8 cellular contexts compared by ENCODE assay signal in the genomic region with DNA sequence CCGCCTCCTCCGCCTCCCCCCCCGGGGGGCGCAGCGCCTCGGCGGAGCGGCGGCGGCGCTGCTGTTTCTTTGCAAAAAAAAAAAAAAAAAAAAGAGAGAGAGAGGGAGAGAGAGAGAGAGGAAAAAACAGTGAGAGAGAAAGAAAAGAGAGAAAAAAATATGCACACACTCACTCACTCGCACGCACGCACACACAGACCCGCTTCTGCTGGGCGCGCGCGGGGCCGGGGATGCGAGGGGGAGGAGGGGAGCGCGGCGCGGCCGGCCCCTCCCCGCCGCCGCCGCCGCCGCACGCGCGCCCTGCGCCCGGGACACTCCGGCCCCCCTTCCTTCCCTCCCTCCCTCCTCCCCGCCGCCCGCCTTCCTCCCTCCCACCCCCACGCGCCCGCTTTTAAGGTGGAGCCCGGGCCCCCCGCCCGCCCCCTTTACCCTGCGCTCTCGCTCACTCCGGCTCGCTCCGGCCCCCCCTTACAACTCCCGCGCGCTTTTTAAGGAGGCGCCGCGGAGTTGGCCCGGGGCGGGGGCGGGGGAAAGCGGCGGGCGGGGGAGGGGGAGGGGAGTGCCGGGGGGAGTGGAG. TPM values are rescaled to one million over a fixed set of nuclear protein-coding genes. Genes with fewer than 3 reads are reported as not detected.
A peak's percentile ranks its signal among the peaks of the same experiment; 100 is the strongest.
DNase-seq lines count a peak whose midpoint lies in the region; ATAC-seq and TF ChIP-seq lines count a peak whose summit lies in the region.

A gene (minus strand): TSS at position 243 of the 577 bp plus-strand sequence.

- H3K27ac Mint-ChIP-seq in activated T-cell treated with anti-CD3 and anti-CD28 coated beads, Interleukin-2, amount 50 U/mL, for 24 hours: peak within 1 kb of the TSS; percentile 98

- H3K27ac ChIP-seq in OCI-LY3 (ENCODE audit: low read length): peak within 1 kb of the TSS; percentile 76

- H3K27me3 ChIP-seq in OCI-LY3 (ENCODE audit: low read depth, low read length) (no peaks in the 10 kb centered on the region), mucosa of stomach (ENCODE audit: control insufficient read depth, insufficient read depth, low read length) (no peaks in the 10 kb centered on the region)

- H3K9me3 ChIP-seq in OCI-LY3 (ENCODE audit: insufficient read depth, low read length): peaks cover 7% of the 10 kb centered on the region; the same call in 1 of the 2 replicates
- no peaks in the 10 kb centered on the region for H3K9me3 ChIP-seq in mucosa of stomach (ENCODE audit: control insufficient read depth, low read length)

- H3K9me3 Mint-ChIP-seq in activated T-cell treated with anti-CD3 and anti-CD28 coated beads, Interleukin-2, amount 50 U/mL, for 24 hours: peaks cover 9% of the 10 kb centered on the region

- H3K9ac ChIP-seq in OCI-LY3 (ENCODE audit: low read length) (peak within 1 kb of the TSS; percentile 89), mucosa of stomach (ENCODE audit: low read length) (peak within 1 kb of the TSS; percentile 89)

- H3K4me1 ChIP-seq in OCI-LY3 (ENCODE audit: low read length) (peaks cover 12% of the 10 kb centered on the region), mucosa of stomach (ENCODE audit: control insufficient read depth, insufficient read depth, low read length) (peaks cover 14% of the 10 kb centered on the region)

- no peaks in the 10 kb centered on the region for H4K20me1 ChIP-seq in OCI-LY3 (ENCODE audit: insufficient read depth, low read length)

- ATAC-seq in GM19372 (IDR thresholded peaks at IDR 0.05; ENCODE audit: low read depth, unreplicated experiment) (peak; percentile 45), HG03565 (IDR thresholded peaks at IDR 0.05; ENCODE audit: unreplicated experiment) (peak; percentile 16), esophagus mucosa (no peak)

- H3K36me3 ChIP-seq in OCI-LY3 (replicated peaks; ENCODE audit: low read depth, low read length) (peaks cover 23% of the 10 kb centered on the region), mucosa of stomach (ENCODE audit: control insufficient read depth, insufficient read depth, low read length) (no peaks in the 10 kb centered on the region)

- peaks cover 30% of the 10 kb centered on the region for H3K4me1 Mint-ChIP-seq in activated T-cell treated with anti-CD3 and anti-CD28 coated beads, Interleukin-2, amount 50 U/mL, for 24 hours (ENCODE audit: low read depth)

- 0 out of 2 replicates have a peak within 1 kb of the TSS, but pooled peaks have one; percentile 36 for H2AFZ ChIP-seq in OCI-LY3 (ENCODE audit: low read depth, low read length)

- H3K4me3 ChIP-seq in OCI-LY3 (ENCODE audit: low read length) (peak within 1 kb of the TSS; percentile 88), mucosa of stomach (ENCODE audit: low read length) (peak within 1 kb of the TSS; percentile 38)

- H3K79me2 ChIP-seq in OCI-LY3 (ENCODE audit: low read length): no peaks in the 10 kb centered on the region

- TF ChIP-seq CTCF in OCI-LY3 (IDR thresholded peaks at IDR 0.05; ENCODE audit: low read depth, low read length): no peak

- peak; percentile 63 to 73 for DNase-seq in AML-193 (lab: John Stamatoyannopoulos, UW)
- DNase-seq in activated T-cell treated with anti-CD3 and anti-CD28 coated beads, Interleukin-2, amount 50 U/mL, for 24 hours: peak; percentile 85
- peak; percentile 74 to 78 for DNase-seq in stimulated activated CD8-positive, alpha-beta memory T cell treated with anti-CD3 and anti-CD28 coated beads, Interleukin-4, amount 100 ng/mL, for 1 hour (ENCODE audit: low read depth in 2 of 2, low spot score in 1 of 2)

- H3K4me3 Mint-ChIP-seq in activated T-cell treated with anti-CD3 and anti-CD28 coated beads, Interleukin-2, amount 50 U/mL, for 24 hours: peak within 1 kb of the TSS; percentile 92

- H3K4me2 ChIP-seq in OCI-LY3 (ENCODE audit: low read length): peak within 1 kb of the TSS; percentile 92

- peaks cover 46% of the 10 kb centered on the region for H3K36me3 Mint-ChIP-seq in activated T-cell treated with anti-CD3 and anti-CD28 coated beads, Interleukin-2, amount 50 U/mL, for 24 hours (ENCODE audit: low read depth)

- no peaks in the 10 kb centered on the region for H3K27me3 Mint-ChIP-seq in activated T-cell treated with anti-CD3 and anti-CD28 coated beads, Interleukin-2, amount 50 U/mL, for 24 hours

RNA-seq across cellular contexts. Expression of the gene that starts here (rescaled TPM):
- total RNA-seq in esophagus mucosa: 24.8 TPM
